Comparison of ENCODE assay signal across 1 cellular context in genomic region chr15:23566070-23567050, GRCh38.
A peak's percentile ranks its signal among the peaks of the same experiment; 100 is the strongest.
TF ChIP-seq lines count a peak whose summit lies in the region.

No MANE protein-coding gene starts in this region.

TF ChIP-seq in HepG2, 621 proteins besides CTCF, POLR2A, EP300 and RAD21 (continued from another document):
- TF ChIP-seq, protein P1, sequence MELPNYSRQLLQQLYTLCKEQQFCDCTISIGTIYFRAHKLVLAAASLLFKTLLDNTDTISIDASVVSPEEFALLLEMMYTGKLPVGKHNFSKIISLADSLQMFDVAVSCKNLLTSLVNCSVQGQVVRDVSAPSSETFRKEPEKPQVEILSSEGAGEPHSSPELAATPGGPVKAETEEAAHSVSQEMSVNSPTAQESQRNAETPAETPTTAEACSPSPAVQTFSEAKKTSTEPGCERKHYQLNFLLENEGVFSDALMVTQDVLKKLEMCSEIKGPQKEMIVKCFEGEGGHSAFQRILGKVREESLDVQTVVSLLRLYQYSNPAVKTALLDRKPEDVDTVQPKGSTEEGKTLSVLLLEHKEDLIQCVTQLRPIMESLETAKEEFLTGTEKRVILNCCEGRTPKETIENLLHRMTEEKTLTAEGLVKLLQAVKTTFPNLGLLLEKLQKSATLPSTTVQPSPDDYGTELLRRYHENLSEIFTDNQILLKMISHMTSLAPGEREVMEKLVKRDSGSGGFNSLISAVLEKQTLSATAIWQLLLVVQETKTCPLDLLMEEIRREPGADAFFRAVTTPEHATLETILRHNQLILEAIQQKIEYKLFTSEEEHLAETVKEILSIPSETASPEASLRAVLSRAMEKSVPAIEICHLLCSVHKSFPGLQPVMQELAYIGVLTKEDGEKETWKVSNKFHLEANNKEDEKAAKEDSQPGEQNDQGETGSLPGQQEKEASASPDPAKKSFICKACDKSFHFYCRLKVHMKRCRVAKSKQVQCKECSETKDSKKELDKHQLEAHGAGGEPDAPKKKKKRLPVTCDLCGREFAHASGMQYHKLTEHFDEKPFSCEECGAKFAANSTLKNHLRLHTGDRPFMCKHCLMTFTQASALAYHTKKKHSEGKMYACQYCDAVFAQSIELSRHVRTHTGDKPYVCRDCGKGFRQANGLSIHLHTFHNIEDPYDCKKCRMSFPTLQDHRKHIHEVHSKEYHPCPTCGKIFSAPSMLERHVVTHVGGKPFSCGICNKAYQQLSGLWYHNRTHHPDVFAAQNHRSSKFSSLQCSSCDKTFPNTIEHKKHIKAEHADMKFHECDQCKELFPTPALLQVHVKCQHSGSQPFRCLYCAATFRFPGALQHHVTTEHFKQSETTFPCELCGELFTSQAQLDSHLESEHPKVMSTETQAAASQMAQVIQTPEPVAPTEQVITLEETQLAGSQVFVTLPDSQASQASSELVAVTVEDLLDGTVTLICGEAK (IDR thresholded peaks at IDR 0.05), result no peak
- TF ChIP-seq, protein P1 (CRISPR knock-in tag; IDR thresholded peaks at IDR 0.05), result no peak
- TF ChIP-seq ETV5 (CRISPR knock-in tag; IDR thresholded peaks at IDR 0.05; ENCODE audit: borderline replicate concordance) (peak; percentile 19; the same call in 1 of the 2 replicates), TEAD3 (CRISPR knock-in tag; optimal IDR thresholded peaks at IDR 0.05; ENCODE audit: borderline replicate concordance) (no peak), GLMP (CRISPR knock-in tag; IDR thresholded peaks at IDR 0.05; ENCODE audit: borderline replicate concordance) (no peak), POLR2AphosphoS2 (IDR thresholded peaks at IDR 0.05; ENCODE audit: low read depth, low read length) (no peak), ZNF441 (CRISPR knock-in tag; IDR thresholded peaks at IDR 0.05; ENCODE audit: borderline replicate concordance) (no peak), NAIF1 (CRISPR knock-in tag; IDR thresholded peaks at IDR 0.05; ENCODE audit: borderline replicate concordance) (no peak), SMARCC2 (IDR thresholded peaks at IDR 0.05) (no peak), ZBTB38 (CRISPR knock-in tag; IDR thresholded peaks at IDR 0.05) (no peak), SAP130 (CRISPR knock-in tag; IDR thresholded peaks at IDR 0.05; ENCODE audit: low read depth) (peak; percentile 31; the same call in 1 of the 2 replicates), ZNF570 (CRISPR knock-in tag; IDR thresholded peaks at IDR 0.05; ENCODE audit: borderline replicate concordance) (no peak), XBP1 (CRISPR knock-in tag; IDR thresholded peaks at IDR 0.05) (no peak), ZNF264 (CRISPR knock-in tag; IDR thresholded peaks at IDR 0.05) (no peak), ZBTB25 (CRISPR knock-in tag; IDR thresholded peaks at IDR 0.05) (no peak), AHR (CRISPR knock-in tag; IDR thresholded peaks at IDR 0.05) (0 out of 2 replicates have a peak, but pooled peaks have one; percentile 16), SNAPC2 (CRISPR knock-in tag; IDR thresholded peaks at IDR 0.05) (no peak), NR1H2 (CRISPR knock-in tag; IDR thresholded peaks at IDR 0.05; ENCODE audit: borderline replicate concordance, low read depth) (no peak), FOXM1 (CRISPR knock-in tag; IDR thresholded peaks at IDR 0.05) (no peak), TSC22D2 (CRISPR knock-in tag; IDR thresholded peaks at IDR 0.05; ENCODE audit: borderline replicate concordance) (no peak), SOX13 (IDR thresholded peaks at IDR 0.05) (no peak), SOX13 (CRISPR knock-in tag; conservative IDR thresholded peaks at IDR 0.05 in 1 of 2, IDR thresholded peaks at IDR 0.05 in 1 of 2) (peak in 1 of 2 experiments; percentile 75; a peak in 2 of 4 replicates), ZNF292 (CRISPR knock-in tag; IDR thresholded peaks at IDR 0.05; ENCODE audit: borderline replicate concordance, low read depth) (no peak), KLF16 (CRISPR knock-in tag; IDR thresholded peaks at IDR 0.05) (no peak)
- TF ChIP-seq, protein P2, sequence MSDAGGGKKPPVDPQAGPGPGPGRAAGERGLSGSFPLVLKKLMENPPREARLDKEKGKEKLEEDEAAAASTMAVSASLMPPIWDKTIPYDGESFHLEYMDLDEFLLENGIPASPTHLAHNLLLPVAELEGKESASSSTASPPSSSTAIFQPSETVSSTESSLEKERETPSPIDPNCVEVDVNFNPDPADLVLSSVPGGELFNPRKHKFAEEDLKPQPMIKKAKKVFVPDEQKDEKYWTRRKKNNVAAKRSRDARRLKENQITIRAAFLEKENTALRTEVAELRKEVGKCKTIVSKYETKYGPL (CRISPR knock-in tag; IDR thresholded peaks at IDR 0.05), result no peak
- TF ChIP-seq, protein P3, sequence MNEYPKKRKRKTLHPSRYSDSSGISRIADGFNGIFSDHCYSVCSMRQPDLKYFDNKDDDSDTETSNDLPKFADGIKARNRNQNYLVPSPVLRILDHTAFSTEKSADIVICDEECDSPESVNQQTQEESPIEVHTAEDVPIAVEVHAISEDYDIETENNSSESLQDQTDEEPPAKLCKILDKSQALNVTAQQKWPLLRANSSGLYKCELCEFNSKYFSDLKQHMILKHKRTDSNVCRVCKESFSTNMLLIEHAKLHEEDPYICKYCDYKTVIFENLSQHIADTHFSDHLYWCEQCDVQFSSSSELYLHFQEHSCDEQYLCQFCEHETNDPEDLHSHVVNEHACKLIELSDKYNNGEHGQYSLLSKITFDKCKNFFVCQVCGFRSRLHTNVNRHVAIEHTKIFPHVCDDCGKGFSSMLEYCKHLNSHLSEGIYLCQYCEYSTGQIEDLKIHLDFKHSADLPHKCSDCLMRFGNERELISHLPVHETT (CRISPR knock-in tag; conservative IDR thresholded peaks at IDR 0.05), result no peak
- TF ChIP-seq, protein P4, sequence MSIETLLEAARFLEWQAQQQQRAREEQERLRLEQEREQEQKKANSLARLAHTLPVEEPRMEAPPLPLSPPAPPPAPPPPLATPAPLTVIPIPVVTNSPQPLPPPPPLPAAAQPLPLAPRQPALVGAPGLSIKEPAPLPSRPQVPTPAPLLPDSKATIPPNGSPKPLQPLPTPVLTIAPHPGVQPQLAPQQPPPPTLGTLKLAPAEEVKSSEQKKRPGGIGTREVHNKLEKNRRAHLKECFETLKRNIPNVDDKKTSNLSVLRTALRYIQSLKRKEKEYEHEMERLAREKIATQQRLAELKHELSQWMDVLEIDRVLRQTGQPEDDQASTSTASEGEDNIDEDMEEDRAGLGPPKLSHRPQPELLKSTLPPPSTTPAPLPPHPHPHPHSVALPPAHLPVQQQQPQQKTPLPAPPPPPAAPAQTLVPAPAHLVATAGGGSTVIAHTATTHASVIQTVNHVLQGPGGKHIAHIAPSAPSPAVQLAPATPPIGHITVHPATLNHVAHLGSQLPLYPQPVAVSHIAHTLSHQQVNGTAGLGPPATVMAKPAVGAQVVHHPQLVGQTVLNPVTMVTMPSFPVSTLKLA (IDR thresholded peaks at IDR 0.05), result no peak
TF ChIP-seq in HepG2: peak in this region for 20.
